Comparison of ENCODE assay signal across 22 cellular contexts in the genomic region with DNA sequence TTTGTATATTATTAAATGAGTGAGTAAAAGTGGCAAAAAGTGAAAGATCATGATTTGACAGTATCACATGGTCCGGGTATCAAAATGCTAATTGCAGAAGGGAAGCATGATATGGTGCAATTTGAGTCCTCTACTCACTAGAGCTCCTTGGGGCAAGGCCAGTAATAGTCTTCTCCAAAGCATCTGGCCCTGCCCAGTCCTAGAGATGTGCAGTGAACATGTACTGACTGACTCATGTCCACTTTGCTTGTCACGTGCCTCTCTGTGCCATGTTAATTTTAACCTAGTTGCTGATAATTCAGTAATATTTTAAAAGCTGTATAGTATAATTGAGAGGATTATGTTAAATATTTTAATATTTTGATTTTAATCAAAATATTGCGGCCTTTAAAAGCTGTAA. TPM values are rescaled to one million over a fixed set of nuclear protein-coding genes. Genes with fewer than 3 reads are reported as not detected.
DNase-seq lines count a peak whose midpoint lies in the region; ATAC-seq and TF ChIP-seq lines count a peak whose summit lies in the region.
"Had no signal": no experiment of that assay in that cellular context is flagged by ENCODE, and none has a peak within 500 bp of the region (broad histone marks: within the 10 kb centered on the region; RNA-seq: fewer than 3 reads in every experiment).

No MANE protein-coding gene starts in this region.

- H3K4me3 Mint-ChIP-seq in HFFc6: peak overlapping the region; percentile 7; the same call in 1 of the 2 replicates
- H3K4me3 Mint-ChIP-seq: activated CD8-positive, alpha-beta memory T cell treated with anti-CD3 and anti-CD28 coated beads, Interleukin-2, amount 10 ng/mL, durations not matched to agents 7 days and 5 days; CD14-positive monocyte; naive thymus-derived CD8-positive, alpha-beta T cell; stimulated activated effector memory CD8-positive, alpha-beta T cell treated with anti-CD3 and anti-CD28 coated beads, Interleukin-12 subunit alpha, Interleukin-12 subunit beta, amount 100 ng/mL, for 72 hours; type B pancreatic cell had no signal

- 90% methylated on average over 3 of the region's 3 CpGs for whole genome bisulfite sequencing in hepatocyte (ENCODE audit: low lambda C conversion rate, missing lambda C conversion rate)

- no peak overlapping the region for H3K27ac Mint-ChIP-seq in HFFc6
- H3K27ac Mint-ChIP-seq: activated CD8-positive, alpha-beta memory T cell treated with anti-CD3 and anti-CD28 coated beads, Interleukin-2, amount 10 ng/mL, durations not matched to agents 7 days and 5 days; naive thymus-derived CD8-positive, alpha-beta T cell; stimulated activated effector memory CD8-positive, alpha-beta T cell treated with anti-CD3 and anti-CD28 coated beads, Interleukin-12 subunit alpha, Interleukin-12 subunit beta, amount 100 ng/mL, for 72 hours had no signal

- peaks cover 5% of the 10 kb centered on the region for H3K36me3 Mint-ChIP-seq in HFFc6 (ENCODE audit: low read depth)
- H3K36me3 Mint-ChIP-seq: activated CD8-positive, alpha-beta memory T cell treated with anti-CD3 and anti-CD28 coated beads, Interleukin-2, amount 10 ng/mL, durations not matched to agents 7 days and 5 days; CD14-positive monocyte; naive thymus-derived CD8-positive, alpha-beta T cell; stimulated activated effector memory CD8-positive, alpha-beta T cell treated with anti-CD3 and anti-CD28 coated beads, Interleukin-12 subunit alpha, Interleukin-12 subunit beta, amount 100 ng/mL, for 72 hours; type B pancreatic cell had no signal

- H2AFZ ChIP-seq in hepatocyte: no peak overlapping the region

- H3K4me1 Mint-ChIP-seq in HFFc6 (ENCODE audit: low read depth): peaks cover 77% of the 10 kb centered on the region
- H3K4me1 Mint-ChIP-seq: activated CD8-positive, alpha-beta memory T cell treated with anti-CD3 and anti-CD28 coated beads, Interleukin-2, amount 10 ng/mL, durations not matched to agents 7 days and 5 days; CD14-positive monocyte; naive thymus-derived CD8-positive, alpha-beta T cell; stimulated activated effector memory CD8-positive, alpha-beta T cell treated with anti-CD3 and anti-CD28 coated beads, Interleukin-12 subunit alpha, Interleukin-12 subunit beta, amount 100 ng/mL, for 72 hours had no signal

- peaks cover 28% of the 10 kb centered on the region for H3K4me1 ChIP-seq in SJCRH30
- peaks cover 12% of the 10 kb centered on the region for H3K4me1 ChIP-seq in hepatocyte (ENCODE audit: insufficient read depth)
- H3K4me1 ChIP-seq: lower lobe of right lung had no signal

- no peaks in the 10 kb centered on the region for H4K20me1 ChIP-seq in hepatocyte (ENCODE audit: insufficient read depth, poor library complexity, severe bottlenecking)

- H3K79me2 ChIP-seq in hepatocyte: no peaks in the 10 kb centered on the region

- no peaks in the 10 kb centered on the region for H3K27me3 Mint-ChIP-seq in HFFc6 (ENCODE audit: insufficient read depth)
- H3K27me3 Mint-ChIP-seq: activated CD8-positive, alpha-beta memory T cell treated with anti-CD3 and anti-CD28 coated beads, Interleukin-2, amount 10 ng/mL, durations not matched to agents 7 days and 5 days; type B pancreatic cell had no signal

- no peak for ATAC-seq in GM19324 (IDR thresholded peaks at IDR 0.05; ENCODE audit: low FRiP score, unreplicated experiment)
- ATAC-seq in HG03342 (IDR thresholded peaks at IDR 0.05; ENCODE audit: unreplicated experiment): no peak
- ATAC-seq: activated CD8-positive, alpha-beta memory T cell treated with anti-CD3 and anti-CD28 coated beads, Interleukin-2, amount 10 ng/mL, durations not matched to agents 7 days and 5 days; lower lobe of right lung; naive thymus-derived CD8-positive, alpha-beta T cell; stimulated activated effector memory CD8-positive, alpha-beta T cell treated with anti-CD3 and anti-CD28 coated beads, Interleukin-12 subunit alpha, Interleukin-12 subunit beta, amount 100 ng/mL, for 72 hours had no signal

- no peaks in the 10 kb centered on the region for H3K9me2 ChIP-seq in hepatocyte (replicated peaks; ENCODE audit: insufficient read depth)

- H3K9me3 Mint-ChIP-seq in HFFc6: no peaks in the 10 kb centered on the region
- H3K9me3 Mint-ChIP-seq: stimulated activated effector memory CD8-positive, alpha-beta T cell treated with anti-CD3 and anti-CD28 coated beads, Interleukin-12 subunit alpha, Interleukin-12 subunit beta, amount 100 ng/mL, for 72 hours; type B pancreatic cell had no signal

- peak; percentile 66 for DNase-seq in A172 (ENCODE audit: low spot score)
- DNase-seq in HFFc6: peak; percentile 66
- peak; percentile 43 to 67 for DNase-seq in SJCRH30
- DNase-seq in foreskin fibroblast: peak; percentile 52 to 87
- no peak for DNase-seq in DMS114 treated with DMSO at 0.1 percent for 48 hours (lab: John Stamatoyannopoulos, UW; ENCODE audit: unreplicated experiment)
- DNase-seq in hepatocyte (ENCODE audit: low spot score): no peak
- DNase-seq: 8988T; activated CD4-positive, alpha-beta T cell treated with anti-CD3 and anti-CD28 coated beads for 1 hour; activated CD8-positive, alpha-beta memory T cell treated with anti-CD3 and anti-CD28 coated beads, Interleukin-2, amount 10 ng/mL, durations not matched to agents 7 days and 5 days; activated effector memory CD4-positive, alpha-beta T cell treated with anti-CD3 and anti-CD28 coated beads, Interleukin-2, amount 50 U/mL, for 16 hours; lower lobe of right lung; naive thymus-derived CD8-positive, alpha-beta T cell; NCI-H2029; NCI-H510A treated with DMSO at 0.1 percent for 48 hours; stimulated activated CD4-positive, alpha-beta T cell treated with anti-CD3 and anti-CD28 coated beads, Interleukin-12 subunit alpha, Interleukin-12 subunit beta, amount 100 ng/mL, for 4 hours; T-helper 9 cell had no signal

- no peak for TF ChIP-seq CTCF in HFFc6 (IDR thresholded peaks at IDR 0.05)
- no peak for TF ChIP-seq CTCF in foreskin fibroblast (IDR thresholded peaks at IDR 0.05; ENCODE audit: low read depth, low read length)
- no peak for TF ChIP-seq CTCF in hepatocyte (IDR thresholded peaks at IDR 0.05; ENCODE audit: poor library complexity)

- H3K4me3 ChIP-seq in SJCRH30: no peak overlapping the region; the same call in 1 of the 2 replicates
- H3K4me3 ChIP-seq in foreskin fibroblast (ENCODE audit: low read depth in 1 of 2, low read length in 2 of 2): no peak overlapping the region
- no peak overlapping the region for H3K4me3 ChIP-seq in hepatocyte
- H3K4me3 ChIP-seq: lower lobe of right lung, SK-N-MC had no signal

- H3K9me3 ChIP-seq in SJCRH30 (replicated peaks) (no peaks in the 10 kb centered on the region), hepatocyte (ENCODE audit: low read depth) (no peaks in the 10 kb centered on the region)
- H3K9me3 ChIP-seq: lower lobe of right lung had no signal

- H3K36me3 ChIP-seq in SJCRH30 (no peaks in the 10 kb centered on the region), hepatocyte (replicated peaks; ENCODE audit: insufficient read depth, low read depth) (no peaks in the 10 kb centered on the region)
- H3K36me3 ChIP-seq: lower lobe of right lung had no signal

- H3K27me3 ChIP-seq in SJCRH30 (no peaks in the 10 kb centered on the region), hepatocyte (no peaks in the 10 kb centered on the region)

- no peak overlapping the region for H3K4me2 ChIP-seq in hepatocyte

- H3K27ac ChIP-seq in SJCRH30 (peak overlapping the region; percentile 95), hepatocyte (no peak overlapping the region)
- H3K27ac ChIP-seq: lower lobe of right lung, SK-N-MC had no signal

RNA-seq across cellular contexts. Expression of gene TENM3, which starts 54.6 kb away (rescaled TPM):
- 87.7 and 92.1 TPM in 2 replicates for total RNA-seq in A172 (2014; rRNA removed; shearing (Covaris generic))
- 10 to 100 TPM; 31.1 to 52.1 (median 42.0) TPM for total RNA-seq in HFFc6 (2021; fragmentation: NEBNext Ultra II Directional; extraction: Animal tissue kit (Norgen Biotek cat#: 25700))
- 57.4 and 58.5 TPM in 2 replicates for total RNA-seq in SJCRH30 (2014; rRNA removed; shearing (Covaris generic))
- total RNA-seq in hepatocyte: 70.9 and 88.5 TPM in 2 replicates
- 13.7 and 16.1 TPM in 2 replicates for polyA plus RNA-seq in hepatocyte
- total RNA-seq: activated CD8-positive, alpha-beta memory T cell treated with anti-CD3 and anti-CD28 coated beads, Interleukin-2, amount 10 ng/mL, durations not matched to agents 7 days and 5 days; naive thymus-derived CD8-positive, alpha-beta T cell had no signal
- polyA plus RNA-seq: CD14-positive monocyte; naive thymus-derived CD8-positive, alpha-beta T cell had no signal

Comparison
In these comparisons a context has a peak if more than half of its experiments do, and no peak if none do; other contexts are left out.
1. DNase-seq: peak in A172 (single experiment), HFFc6 (single experiment), SJCRH30 (2 of 2) and foreskin fibroblast (2 of 2); none in DMS114 treated with DMSO at 0.1 percent for 48 hours (single experiment) and hepatocyte (single experiment).